ENCODE assay signal across 8 cellular contexts in the genomic region with DNA sequence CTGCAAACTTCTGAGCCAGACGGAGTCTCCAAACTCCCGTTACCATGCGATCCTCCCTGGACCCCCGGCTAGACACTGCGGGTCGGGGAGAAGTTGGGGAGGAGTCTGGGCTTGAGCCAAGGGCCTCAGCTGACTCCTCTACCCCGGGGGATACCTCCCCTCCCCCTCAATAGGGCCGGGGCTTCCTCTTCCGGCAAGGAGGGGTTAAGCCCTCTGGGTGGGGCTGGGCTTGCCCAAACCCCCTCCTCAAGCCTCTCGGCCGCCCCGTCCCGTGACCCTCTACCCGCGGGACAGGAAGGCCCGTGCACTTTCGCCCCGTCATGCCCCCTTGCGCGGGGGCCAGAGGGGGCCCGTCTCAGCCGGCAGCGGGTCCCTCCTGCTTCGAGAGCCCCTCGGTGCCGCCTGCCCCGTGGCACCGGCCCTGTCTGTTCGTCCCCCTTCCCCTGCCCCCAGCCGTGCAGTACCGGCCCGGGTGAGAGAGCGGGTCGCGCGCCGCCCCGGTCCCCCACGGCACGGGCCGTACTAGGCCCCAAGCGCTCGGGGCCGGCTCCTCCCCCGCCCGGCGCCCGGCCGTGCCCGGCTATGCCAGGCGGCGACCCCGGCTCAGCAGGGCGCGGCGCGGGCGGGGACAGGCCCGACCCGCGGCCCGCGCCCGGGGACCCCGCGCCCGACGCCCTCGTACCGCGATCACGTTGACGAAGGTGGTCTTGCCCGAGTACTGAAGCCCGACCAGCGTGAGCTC. TPM values are rescaled to one million over a fixed set of nuclear protein-coding genes. Genes with fewer than 3 reads are reported as not detected.
DNase-seq lines count a peak whose midpoint lies in the region; ATAC-seq, FAIRE-seq and TF ChIP-seq lines count a peak whose summit lies in the region.

No MANE protein-coding gene starts in this region.

- peaks cover 6% of the 10 kb centered on the region for H4K20me1 ChIP-seq in endothelial cell of umbilical vein (replicated peaks; ENCODE audit: control insufficient read depth, extremely low read depth, insufficient read depth, low read length)

- peak overlapping the region; percentile 68 to 94 (median 77) for H3K4me3 ChIP-seq in endothelial cell of umbilical vein (replicated peaks in 1 of 3; ENCODE audit: insufficient read depth in 1 of 3, low read depth in 1 of 3, low read length in 3 of 3)
- peak overlapping the region; percentile 94 for H3K4me3 ChIP-seq in muscle layer of duodenum (ENCODE audit: low read depth in 1 of 2, low read length in 2 of 2)

- H3K36me3 ChIP-seq in endothelial cell of umbilical vein (ENCODE audit: control insufficient read depth in 2 of 2, extremely low read depth in 1 of 2, insufficient read depth in 2 of 2, low read length in 2 of 2) (peaks cover 0 to 2% of the 10 kb centered on the region in 2 experiments), muscle layer of duodenum (ENCODE audit: control insufficient read depth in 1 of 2, insufficient read depth in 2 of 2, low read length in 2 of 2) (no peaks in the 10 kb centered on the region)

- peak in 1 of 10 experiments; percentile 11 for DNase-seq in CD4-positive, alpha-beta T cell
- DNase-seq in GM19239 (ENCODE audit: insufficient read length, low spot score) (peak; percentile 63), UCSD-AML1 (lab: John Stamatoyannopoulos, UW; ENCODE audit: unreplicated experiment) (peak; percentile 66), endothelial cell of umbilical vein (ENCODE audit: low read depth, low spot score) (peak; percentile 30), KBM-7 (no peak), hepatic stellate cell (ENCODE audit: low spot score) (no peak)

- TF ChIP-seq CTCF in CD4-positive, alpha-beta T cell (IDR thresholded peaks at IDR 0.05), result no peak
- TF ChIP-seq CTCF in endothelial cell of umbilical vein (IDR thresholded peaks at IDR 0.05; ENCODE audit: extremely low read depth in 1 of 2, insufficient read depth in 1 of 2, low read depth in 1 of 2, low read length in 2 of 2), result no peak

- dilution Hi-C loops in endothelial cell of umbilical vein (cut with MboI; ENCODE audit: extremely low pct_ligation_motif_present, low sequenced_read_pairs), result no loop called here

- H3K9me1 ChIP-seq in endothelial cell of umbilical vein (replicated peaks; ENCODE audit: control insufficient read depth, extremely low read depth, insufficient read depth, low read length), result no peaks in the 10 kb centered on the region

- H3K27me3 Mint-ChIP-seq in CD4-positive, alpha-beta T cell, result no peaks in the 10 kb centered on the region

- no peaks in the 10 kb centered on the region for H3K9me3 ChIP-seq in CD4-positive, alpha-beta T cell (ENCODE audit: control insufficient read depth, low read length)
- H3K9me3 ChIP-seq in endothelial cell of umbilical vein (replicated peaks; ENCODE audit: control insufficient read depth, insufficient read depth, low read length) (no peaks in the 10 kb centered on the region), muscle layer of duodenum (ENCODE audit: control insufficient read depth in 1 of 2, low read length in 2 of 2) (no peaks in the 10 kb centered on the region)

- H3K4me3 Mint-ChIP-seq in CD4-positive, alpha-beta T cell, result peak overlapping the region; percentile 96

- H3K4me2 ChIP-seq in endothelial cell of umbilical vein (ENCODE audit: insufficient read depth, low read length), result peak overlapping the region; percentile 90

- FAIRE-seq in GM19239 (lab: Jason Lieb, UNC) (no peak), endothelial cell of umbilical vein (lab: Jason Lieb, UNC) (peak; percentile 72)

- no TSS peak for BruUV-seq in endothelial cell of umbilical vein (replicated peaks; lab: Mats Ljungman, UMichigan)

- POLR2A ChIA-PET in CD4-positive, alpha-beta T cell (lab: Charles Lee), result interaction anchor here (0.6 to 6.4 kb wide), 6 partner anchors 9 to 189 kb away, joined by 3 to 66 read pairs (median 4); a partner anchor contains a TSS
- POLR2A ChIA-PET in endothelial cell of umbilical vein (lab: Charles Lee), result no interaction called here

- peaks cover 51% of the 10 kb centered on the region for H3K79me2 ChIP-seq in endothelial cell of umbilical vein (ENCODE audit: control insufficient read depth, insufficient read depth, low read length)

- CTCF ChIA-PET in CD4-positive, alpha-beta T cell (lab: Charles Lee), result interaction anchor here (1.6 to 4.0 kb wide), 3 partner anchors 9 to 17 kb away, joined by 5 to 15 read pairs (median 8); a partner anchor contains a TSS
- CTCF ChIA-PET in endothelial cell of umbilical vein (lab: Charles Lee), result interaction anchor here (0.7 to 1.6 kb wide), 3 partner anchors 8 to 16 kb away, joined by 3 to 4 read pairs (median 4); a partner anchor contains a TSS

- H3K9me3 Mint-ChIP-seq in CD4-positive, alpha-beta T cell, result no peaks in the 10 kb centered on the region

- peak overlapping the region; percentile 69 for H3K27ac ChIP-seq in CD4-positive, alpha-beta T cell (ENCODE audit: low read depth, low read length)
- peak overlapping the region; percentile 52 for H3K27ac ChIP-seq in endothelial cell of umbilical vein (ENCODE audit: insufficient read depth, low read depth, low read length)
- peak overlapping the region; percentile 81 for H3K27ac ChIP-seq in muscle layer of duodenum (ENCODE audit: low read length)

- peak overlapping the region; percentile 81 for H3K9ac ChIP-seq in endothelial cell of umbilical vein (replicated peaks; ENCODE audit: extremely low read depth, insufficient read depth, low read length)

- peak overlapping the region; percentile 96 for H2AFZ ChIP-seq in endothelial cell of umbilical vein (ENCODE audit: low read depth, low read length)

- H3K4me1 ChIP-seq in endothelial cell of umbilical vein (ENCODE audit: control insufficient read depth, extremely low read depth, insufficient read depth, low read length), result peaks cover 21% of the 10 kb centered on the region
- H3K4me1 ChIP-seq in muscle layer of duodenum (ENCODE audit: control insufficient read depth in 1 of 2, insufficient read depth in 2 of 2, low read length in 2 of 2), result peaks cover 5 to 27% of the 10 kb centered on the region in 2 donors

- no peaks in the 10 kb centered on the region for H3K27me3 ChIP-seq in CD4-positive, alpha-beta T cell (ENCODE audit: control insufficient read depth, insufficient read depth, low read length)
- H3K27me3 ChIP-seq in endothelial cell of umbilical vein (ENCODE audit: control insufficient read depth in 2 of 2, insufficient read depth in 2 of 2, low read length in 2 of 2) (no peaks in the 10 kb centered on the region), muscle layer of duodenum (ENCODE audit: low read depth, low read length) (no peaks in the 10 kb centered on the region)

- TF ChIP-seq POLR2A in endothelial cell of umbilical vein (IDR thresholded peaks at IDR 0.05; ENCODE audit: low read depth, low read length), result no peak

- H3K36me3 Mint-ChIP-seq in CD4-positive, alpha-beta T cell (ENCODE audit: low read depth), result peaks cover 32% of the 10 kb centered on the region

- peak; percentile 50 for ATAC-seq in CD4-positive, alpha-beta T cell (ENCODE audit: poor library complexity)
- peak; percentile 50 for ATAC-seq in HG03280 (IDR thresholded peaks at IDR 0.05; ENCODE audit: unreplicated experiment)

- peak overlapping the region; percentile 84 for H3K27ac Mint-ChIP-seq in CD4-positive, alpha-beta T cell

- intact Hi-C loops in CD4-positive, alpha-beta T cell (cut with DNase I, micrococcal nuclease), result loop anchor here in 1 of 2 experiments (10.0 kb wide), 2 partner anchors 741 to 989 kb away; a partner anchor contains a TSS
- intact Hi-C loops in endothelial cell of umbilical vein (cut with micrococcal nuclease), result loop anchor here (1.0 kb wide), 1 partner anchor 9 kb away; no protein-coding TSS in a partner anchor

- in situ Hi-C loops in KBM-7 (cut with MboI; ENCODE audit: low pct_unique_long_range_greater_than_20kb, low sequenced_read_pairs), result no loop called here

- H3K4me1 Mint-ChIP-seq in CD4-positive, alpha-beta T cell (ENCODE audit: low read depth), result peaks cover 46% of the 10 kb centered on the region

RNA-seq across cellular contexts. Expression of a gene that starts 0.6 kb away (rescaled TPM):
- total RNA-seq in CD4-positive, alpha-beta T cell, result 10 to 100 TPM; 73.5 to 73.8 TPM
- 69.5 and 75.6 TPM in 2 replicates for total RNA-seq in endothelial cell of umbilical vein
- polyA plus RNA-seq in endothelial cell of umbilical vein, result 54.3 and 57.9 TPM in 2 replicates
- 49.0 and 49.1 TPM in 2 replicates for polyA plus RNA-seq in endothelial cell of umbilical vein (2011; cell fraction: cytosol; rRNA removed)
- polyA plus RNA-seq in endothelial cell of umbilical vein (2011; cell fraction: nucleus; rRNA removed), result 45.0 and 45.4 TPM in 2 replicates
- 46.7 and 54.8 TPM in 2 replicates for polyA plus RNA-seq in endothelial cell of umbilical vein (2012)
- 33.0 and 43.4 TPM in 2 replicates for polyA minus RNA-seq in endothelial cell of umbilical vein
- polyA minus RNA-seq in endothelial cell of umbilical vein (2011; cell fraction: cytosol; rRNA and poly(A)+ RNA removed), result 14.3 TPM
- 18.7 and 18.9 TPM in 2 replicates for polyA minus RNA-seq in endothelial cell of umbilical vein (2011; cell fraction: nucleus; rRNA and poly(A)+ RNA removed)

RNA-seq across cellular contexts. Expression of a gene that starts 16.5 kb away (rescaled TPM):
- total RNA-seq in CD4-positive, alpha-beta T cell, result 100 to 1,000 TPM; 144 to 145 TPM
- 0.86 and 1.9 TPM in 2 replicates for total RNA-seq in endothelial cell of umbilical vein
- polyA plus RNA-seq in endothelial cell of umbilical vein, result 1.8 and 2.4 TPM in 2 replicates
- 0.84 and 1.1 TPM in 2 replicates for polyA plus RNA-seq in endothelial cell of umbilical vein (2011; cell fraction: cytosol; rRNA removed)
- polyA plus RNA-seq in endothelial cell of umbilical vein (2011; cell fraction: nucleus; rRNA removed), result 1.1 and 1.5 TPM in 2 replicates
- 0.41 and 0.75 TPM in 2 replicates for polyA plus RNA-seq in endothelial cell of umbilical vein (2012)
- polyA minus RNA-seq in endothelial cell of umbilical vein, result 5.1 and 6.0 TPM in 2 replicates
- polyA minus RNA-seq in endothelial cell of umbilical vein (2011; cell fraction: cytosol; rRNA and poly(A)+ RNA removed), result not detected
- polyA minus RNA-seq in endothelial cell of umbilical vein (2011; cell fraction: nucleus; rRNA and poly(A)+ RNA removed), result 0.34 and 0.48 TPM in 2 replicates

RNA-seq across cellular contexts. Expression of a gene that starts 21.2 kb away (rescaled TPM):
- total RNA-seq in CD4-positive, alpha-beta T cell, result not detected
- not detected in 2 replicates for total RNA-seq in endothelial cell of umbilical vein
- polyA plus RNA-seq in endothelial cell of umbilical vein, result not detected in 2 replicates
- not detected in 2 replicates for polyA plus RNA-seq in endothelial cell of umbilical vein (2011; cell fraction: cytosol; rRNA removed)
- polyA plus RNA-seq in endothelial cell of umbilical vein (2011; cell fraction: nucleus; rRNA removed), result not detected in 2 replicates
- 0.03 TPM in 1 of 2 replicates, not detected in the other for polyA plus RNA-seq in endothelial cell of umbilical vein (2012)
- not detected in 2 replicates for polyA minus RNA-seq in endothelial cell of umbilical vein
- polyA minus RNA-seq in endothelial cell of umbilical vein (2011; cell fraction: cytosol; rRNA and poly(A)+ RNA removed), result 0.20 TPM
- polyA minus RNA-seq in endothelial cell of umbilical vein (2011; cell fraction: nucleus; rRNA and poly(A)+ RNA removed), result not detected in 2 replicates

RNA-seq across cellular contexts. Expression of a gene that starts 49.7 kb away (rescaled TPM):
- under 1 TPM; 0.19 to 0.45 TPM for total RNA-seq in CD4-positive, alpha-beta T cell
- total RNA-seq in endothelial cell of umbilical vein, result not detected in 2 replicates
- polyA plus RNA-seq in endothelial cell of umbilical vein, result not detected in 2 replicates
- polyA plus RNA-seq in endothelial cell of umbilical vein (2011; cell fraction: cytosol; rRNA removed), result not detected in 2 replicates
- 0.04 TPM in 1 of 2 replicates, not detected in the other for polyA plus RNA-seq in endothelial cell of umbilical vein (2011; cell fraction: nucleus; rRNA removed)
- 0.14 and 0.27 TPM in 2 replicates for polyA plus RNA-seq in endothelial cell of umbilical vein (2012)
- not detected in 2 replicates for polyA minus RNA-seq in endothelial cell of umbilical vein
- polyA minus RNA-seq in endothelial cell of umbilical vein (2011; cell fraction: cytosol; rRNA and poly(A)+ RNA removed), result not detected
- polyA minus RNA-seq in endothelial cell of umbilical vein (2011; cell fraction: nucleus; rRNA and poly(A)+ RNA removed), result not detected in 2 replicates

Comparison
In these comparisons a context has a peak if more than half of its experiments do, and no peak if none do; other contexts are left out.
1. DNase-seq: peak in GM19239 (single experiment), UCSD-AML1 (single experiment) and endothelial cell of umbilical vein (single experiment); none in KBM-7 (single experiment) and hepatic stellate cell (single experiment).
2. RNA of a gene that starts 16.5 kb away (total RNA-seq): 144 to 145 TPM in CD4-positive, alpha-beta T cell; 0.86 to 1.9 TPM in endothelial cell of umbilical vein; every median in the first group is over 10 times any median in the second.
3. Peak in every context shown above with its lines, with median percentiles within 50 percentile points of each other: H3K27ac ChIP-seq.